ENCODE assay signal across 18 cellular contexts in genomic region chr3:160435095-160435494, GRCh38. TPM values are rescaled to one million over a fixed set of nuclear protein-coding genes. Genes with fewer than 3 reads are reported as not detected.
DNase-seq lines count a peak whose midpoint lies in the region; ATAC-seq, FAIRE-seq and TF ChIP-seq lines count a peak whose summit lies in the region.
"Had no signal": no experiment of that assay in that cellular context is flagged by ENCODE, and none has a peak within 500 bp of the region (broad histone marks: within the 10 kb centered on the region; RNA-seq: fewer than 3 reads in every experiment).

No MANE protein-coding gene starts in this region.

- CTCF ChIA-PET in H1 (lab: Charles Lee; ENCODE audit: partially characterized antibody): interaction anchor here (0.6 to 1.7 kb wide), 5 partner anchors 12 to 403 kb away, joined by 3 to 4 read pairs (median 3); partner anchors contain the start of gene TRIM59

- no peak overlapping the region for H4K8ac ChIP-seq in H1 (ENCODE audit: extremely low read depth, insufficient read depth, low read length)

- peak overlapping the region; percentile 9 for H3K27ac ChIP-seq in CD4-positive, CD25-positive, alpha-beta regulatory T cell (ENCODE audit: insufficient read depth, low read length, poor library complexity, severe bottlenecking)
- peak overlapping the region; percentile 14; the same call in 1 of the 2 replicates for H3K27ac ChIP-seq in KMS-11
- no peak overlapping the region for H3K27ac ChIP-seq in H1 (ENCODE audit: low read depth, low read length)
- H3K27ac ChIP-seq in body of pancreas: no peak overlapping the region
- H3K27ac ChIP-seq: HL-60 had no signal

- H3K27ac Mint-ChIP-seq in T-helper 2 cell treated with Interferon-gamma antibody and Interleukin-4, amounts not matched to agents 5 μg/mL and 100 μg/mL, for 36 hours: peak overlapping the region; percentile 41
- no peak overlapping the region for H3K27ac Mint-ChIP-seq in CD4-positive, CD25-positive, alpha-beta regulatory T cell

- no peak overlapping the region for H2BK5ac ChIP-seq in H1 (ENCODE audit: low read depth, low read length)

- H3K4me1 Mint-ChIP-seq in T-helper 2 cell treated with Interferon-gamma antibody and Interleukin-4, amounts not matched to agents 5 μg/mL and 100 μg/mL, for 36 hours (ENCODE audit: low read depth): peaks cover 31% of the 10 kb centered on the region
- H3K4me1 Mint-ChIP-seq in CD4-positive, CD25-positive, alpha-beta regulatory T cell: peaks cover 29 to 56% (median 49%) of the 10 kb centered on the region in 4 donors

- TF ChIP-seq POLR2A in H1 (IDR thresholded peaks at IDR 0.05; ENCODE audit: control extremely low read depth in 1 of 2, low read depth in 2 of 2, low read length in 2 of 2) (peak in 1 of 2 experiments; percentile 6; a peak in 1 of 3 replicates), GM12891 (IDR thresholded peaks at IDR 0.05; ENCODE audit: low read depth, low read length) (no peak), body of pancreas (IDR thresholded peaks at IDR 0.05) (no peak)

- H3K27me3 ChIP-seq in CD4-positive, CD25-positive, alpha-beta regulatory T cell (ENCODE audit: control insufficient read depth, insufficient read depth, low read length): no peaks in the 10 kb centered on the region
- H3K27me3 ChIP-seq in KMS-11 (ENCODE audit: insufficient read depth, low read depth) (no peaks in the 10 kb centered on the region), H1 (replicated peaks in 1 of 4; ENCODE audit: control insufficient read depth in 3 of 4, extremely low read depth in 1 of 4, insufficient read depth in 3 of 4, low read length in 3 of 4) (no peaks in the 10 kb centered on the region), body of pancreas (no peaks in the 10 kb centered on the region)

- intact Hi-C loops in body of pancreas (cut with DNase I): no loop called here

- H3K4me2 ChIP-seq in KMS-11 (no peak overlapping the region), H1 (ENCODE audit: insufficient read depth in 1 of 2, low read depth in 2 of 2, low read length in 2 of 2) (no peak overlapping the region)

- H3K4ac ChIP-seq in H1 (replicated peaks; ENCODE audit: insufficient read length, low read depth, low read length): no peak overlapping the region

- no peak overlapping the region for H2BK12ac ChIP-seq in H1 (ENCODE audit: low read depth, low read length)

- no peak overlapping the region for H2BK120ac ChIP-seq in H1 (replicated peaks; ENCODE audit: low read depth, low read length)

- peaks cover 78% of the 10 kb centered on the region for H3K79me2 ChIP-seq in KMS-11 (ENCODE audit: insufficient read depth, low read depth)
- H3K79me2 ChIP-seq in H1 (ENCODE audit: control insufficient read depth in 1 of 2, insufficient read depth in 2 of 2, low read length in 2 of 2): peaks cover 0 to 58% of the 10 kb centered on the region in 2 experiments; a peak in 3 of 4 replicates

- no peak overlapping the region for H2AFZ ChIP-seq in KMS-11 (ENCODE audit: low read depth)
- H2AFZ ChIP-seq in H1 (ENCODE audit: low read length): no peak overlapping the region

- no peak overlapping the region for H4K91ac ChIP-seq in H1 (replicated peaks; ENCODE audit: insufficient read length, low read length)

- peaks cover 57% of the 10 kb centered on the region for H3K36me3 ChIP-seq in CD4-positive, CD25-positive, alpha-beta regulatory T cell (ENCODE audit: control insufficient read depth, insufficient read depth, low read length)
- peaks cover 42% of the 10 kb centered on the region; the same call in 1 of the 2 replicates for H3K36me3 ChIP-seq in KMS-11 (ENCODE audit: insufficient read depth)
- H3K36me3 ChIP-seq in H1 (ENCODE audit: control insufficient read depth in 2 of 4, insufficient read depth in 4 of 4, low read length in 3 of 4): peaks cover 5 to 88% (median 48%) of the 10 kb centered on the region in 4 experiments
- peaks cover 3 to 13% of the 10 kb centered on the region in 2 donors for H3K36me3 ChIP-seq in body of pancreas (replicated peaks in 1 of 2; ENCODE audit: insufficient read depth in 1 of 2, low read depth in 2 of 2)

- H4K20me1 ChIP-seq in KMS-11 (ENCODE audit: insufficient read depth) (no peaks in the 10 kb centered on the region), H1 (replicated peaks in 1 of 2; ENCODE audit: control insufficient read depth in 1 of 2, insufficient read depth in 2 of 2, low read length in 2 of 2) (peaks cover 0 to 7% of the 10 kb centered on the region in 2 experiments)

- TF ChIP-seq CTCF in KMS-11 (conservative IDR thresholded peaks at IDR 0.05; ENCODE audit: low read depth, low read length) (no peak), H1 (IDR thresholded peaks at IDR 0.05; ENCODE audit: control extremely low read depth in 1 of 3, insufficient read depth in 1 of 3, low read depth in 1 of 3, low read length in 3 of 3) (no peak), body of pancreas (IDR thresholded peaks at IDR 0.05) (no peak)

- no peaks in the 10 kb centered on the region for H3K27me3 Mint-ChIP-seq in T-helper 2 cell treated with Interferon-gamma antibody and Interleukin-4, amounts not matched to agents 5 μg/mL and 100 μg/mL, for 36 hours (ENCODE audit: low read depth)
- no peaks in the 10 kb centered on the region for H3K27me3 Mint-ChIP-seq in CD4-positive, CD25-positive, alpha-beta regulatory T cell

- H3K14ac ChIP-seq in H1 (ENCODE audit: insufficient read length): no peak overlapping the region

- no peak overlapping the region for H2BK20ac ChIP-seq in H1 (ENCODE audit: low read length)

- POLR2A ChIA-PET in H1 (lab: Charles Lee; ENCODE audit: partially characterized antibody): interaction anchor here (0.5 to 8.6 kb wide), 8 partner anchors 10 to 58 kb away, joined by 3 to 70 read pairs (median 4); partner anchors contain the start of gene TRIM59

- FAIRE-seq in H1 (lab: Jason Lieb, UNC) (no peak), GM12891 (lab: Jason Lieb, UNC) (no peak)

- no peaks in the 10 kb centered on the region for H3K79me1 ChIP-seq in H1 (ENCODE audit: low read depth, low read length)

- 85% methylated on average over 2 of the region's 2 CpGs; no CpG with 5 or more reads in 1 of the 2 experiments for WGBS in H1 (ENCODE audit: extremely low coverage in 1 of 2, insufficient coverage in 1 of 2, insufficient read length in 1 of 2, insufficient replicate concordance in 2 of 2, low coverage in 1 of 2, low lambda C conversion rate in 2 of 2, missing lambda C conversion rate in 1 of 2), 2 experiments
- WGBS in body of pancreas, 2 donors: 93% methylated on average over 2 of the region's 2 CpGs

- no peak overlapping the region for H2BK15ac ChIP-seq in H1 (ENCODE audit: low read length)

- H3K9me3 ChIP-seq in CD4-positive, CD25-positive, alpha-beta regulatory T cell (ENCODE audit: control insufficient read depth in 2 of 2, low read length in 2 of 2): no peaks in the 10 kb centered on the region
- H3K9me3 ChIP-seq in H1 (ENCODE audit: insufficient read depth in 2 of 2, low read depth in 1 of 2, low read length in 1 of 2): no peaks in the 10 kb centered on the region
- no peaks in the 10 kb centered on the region for H3K9me3 ChIP-seq in body of pancreas

- no peaks in the 10 kb centered on the region for H3K9me3 Mint-ChIP-seq in T-helper 2 cell treated with Interferon-gamma antibody and Interleukin-4, amounts not matched to agents 5 μg/mL and 100 μg/mL, for 36 hours
- no peaks in the 10 kb centered on the region for H3K9me3 Mint-ChIP-seq in CD4-positive, CD25-positive, alpha-beta regulatory T cell
- H3K9me3 Mint-ChIP-seq: H9 had no signal

- H3K23ac ChIP-seq in H1 (ENCODE audit: insufficient read length): no peak overlapping the region

- TF ChIP-seq RAD21 in H1 (IDR thresholded peaks at IDR 0.05 in 1 of 2, conservative IDR thresholded peaks at IDR 0.05 in 1 of 2; ENCODE audit: low read depth in 2 of 2, low read length in 2 of 2): no peak

- no peak overlapping the region for H3K4me3 ChIP-seq in CD4-positive, CD25-positive, alpha-beta regulatory T cell (ENCODE audit: low read depth, low read length)
- H3K4me3 ChIP-seq in KMS-11 (IDR thresholded peaks at IDR 0.05; ENCODE audit: insufficient read depth, low read depth, low read length) (no peak overlapping the region), H1 (ENCODE audit: extremely low read depth in 1 of 4, insufficient read depth in 2 of 4, low read depth in 3 of 4, low read length in 4 of 4) (no peak overlapping the region), body of pancreas (no peak overlapping the region)

- peaks cover 40% of the 10 kb centered on the region for H3K4me1 ChIP-seq in CD4-positive, CD25-positive, alpha-beta regulatory T cell (ENCODE audit: control insufficient read depth, insufficient read depth, low read length, poor library complexity, severe bottlenecking)
- H3K4me1 ChIP-seq in KMS-11 (ENCODE audit: low read depth, poor library complexity, severe bottlenecking) (peaks cover 14% of the 10 kb centered on the region), H1 (replicated peaks in 1 of 4; ENCODE audit: control insufficient read depth in 3 of 4, insufficient read depth in 4 of 4, low read length in 3 of 4) (peaks cover 0 to 2% (median 0%) of the 10 kb centered on the region in 4 experiments; a peak in 2 of 7 replicates), body of pancreas (no peaks in the 10 kb centered on the region)

- no peak for TF ChIP-seq EP300 in H1 (IDR thresholded peaks at IDR 0.05; ENCODE audit: borderline replicate concordance in 1 of 2, low read depth in 2 of 2, low read length in 2 of 2)

- DNase-seq in T-helper 2 cell treated with Interferon-gamma antibody and Interleukin-4, amounts not matched to agents 5 μg/mL and 100 μg/mL, for 36 hours (ENCODE audit: low spot score): no peak
- no peak for DNase-seq in T-helper 2 cell
- DNase-seq in CD4-positive, CD25-positive, alpha-beta regulatory T cell: no peak
- DNase-seq in H1 (ENCODE audit: low read depth in 1 of 2, low spot score in 2 of 2): no peak
- DNase-seq in GM12891 (ENCODE audit: insufficient read length, low spot score): no peak
- no peak for DNase-seq in stimulated activated CD8-positive, alpha-beta memory T cell treated with anti-CD3 and anti-CD28 coated beads, Interleukin-4, amount 100 ng/mL, for 48 hours
- DNase-seq in body of pancreas: no peak
- DNase-seq: AML-193, C1 segment of cervical spinal cord, GDM1, H9, NCI-H1694, NCI-H2081 treated with DMSO at 0.1 percent for 48 hours, NCI-H2171 treated with DMSO at 0.1 percent for 48 hours, NCI-H524 treated with DMSO at 0.1 percent for 48 hours, Right ventricle myocardium superior had no signal

- H3K23me2 ChIP-seq in H1 (ENCODE audit: low read depth, low read length): no peaks in the 10 kb centered on the region

- H3K9ac ChIP-seq in KMS-11 (no peak overlapping the region), H1 (replicated peaks in 1 of 4; ENCODE audit: extremely low read depth in 1 of 4, low read depth in 3 of 4, low read length in 3 of 4) (no peak overlapping the region)

- H2AK5ac ChIP-seq in H1 (ENCODE audit: low read depth, low read length): no peak overlapping the region

- H4K5ac ChIP-seq in H1 (ENCODE audit: insufficient read length, low read depth, low read length): no peak overlapping the region

- H3K4me3 Mint-ChIP-seq in T-helper 2 cell treated with Interferon-gamma antibody and Interleukin-4, amounts not matched to agents 5 μg/mL and 100 μg/mL, for 36 hours: no peak overlapping the region
- H3K4me3 Mint-ChIP-seq in CD4-positive, CD25-positive, alpha-beta regulatory T cell: no peak overlapping the region
- H3K4me3 Mint-ChIP-seq: H9 had no signal

- peaks cover 79% of the 10 kb centered on the region for H3K36me3 Mint-ChIP-seq in T-helper 2 cell treated with Interferon-gamma antibody and Interleukin-4, amounts not matched to agents 5 μg/mL and 100 μg/mL, for 36 hours (ENCODE audit: low read depth)
- H3K36me3 Mint-ChIP-seq in CD4-positive, CD25-positive, alpha-beta regulatory T cell: peaks cover 38% of the 10 kb centered on the region

- H3K56ac ChIP-seq in H1 (replicated peaks; ENCODE audit: insufficient read length, low read depth, low read length): no peak overlapping the region

- H3K18ac ChIP-seq in H1 (ENCODE audit: extremely low read depth, low read length): no peak overlapping the region

- no peak for ATAC-seq in CD4-positive, CD25-positive, alpha-beta regulatory T cell (ENCODE audit: low read depth in 2 of 2)
- no peak for ATAC-seq in body of pancreas

RNA-seq across cellular contexts. Expression of gene TRIM59, which starts 14.5 kb away (rescaled TPM):
- 34.0 TPM for total RNA-seq in CD4-positive, CD25-positive, alpha-beta regulatory T cell
- polyA plus RNA-seq in CD4-positive, CD25-positive, alpha-beta regulatory T cell: 10 to 100 TPM; 50.5 to 67.9 (median 55.5) TPM
- 53.4 and 57.8 TPM in 2 replicates for total RNA-seq in H1 (2021; fragmentation: NEBNext Ultra II Directional; extraction: Animal tissue kit (Norgen Biotek cat#: 25700))
- 7.8 and 11.6 TPM in 2 replicates for polyA plus RNA-seq in H1 (2011; rRNA removed)
- 12.7 TPM for polyA plus RNA-seq in H1 (2011; cell fraction: cytosol; rRNA removed)
- 6.7 TPM for polyA plus RNA-seq in H1 (2011; cell fraction: nucleus; rRNA removed)
- polyA plus RNA-seq in H1 (2012, experiment 1 of 2): 11.1 to 24.4 TPM (median 17.0 TPM) in 4 replicates
- polyA plus RNA-seq in H1 (2012, experiment 2 of 2): 3.8 TPM
- 31.0 TPM for polyA plus RNA-seq in H1 (2013, experiment 1 of 2)
- polyA plus RNA-seq in H1 (2013, experiment 2 of 2): 33.7 TPM
- polyA minus RNA-seq in H1 (2011; rRNA and poly(A)+ RNA removed): 20.5 and 32.5 TPM in 2 replicates
- 18.6 TPM for polyA minus RNA-seq in H1 (2011; cell fraction: cytosol; rRNA and poly(A)+ RNA removed)
- 20.5 TPM for polyA minus RNA-seq in H1 (2011; cell fraction: nucleus; rRNA and poly(A)+ RNA removed)
- 6.4 TPM for polyA plus RNA-seq in GM12891 (2012; ENCODE audit: low read depth, missing spikeins)
- 1 to 10 TPM in 1 of 2 donors, under 1 TPM in 1; 0.99 to 2.1 TPM for total RNA-seq in body of pancreas

RNA-seq across cellular contexts. Expression of gene SMC4, which starts 35.6 kb away (rescaled TPM):
- total RNA-seq in CD4-positive, CD25-positive, alpha-beta regulatory T cell: 153 TPM
- 10 to 100 TPM; 48.4 to 96.9 (median 53.7) TPM for polyA plus RNA-seq in CD4-positive, CD25-positive, alpha-beta regulatory T cell
- total RNA-seq in H1 (2021; fragmentation: NEBNext Ultra II Directional; extraction: Animal tissue kit (Norgen Biotek cat#: 25700)): 118 and 129 TPM in 2 replicates
- polyA plus RNA-seq in H1 (2011; rRNA removed): 26.6 and 34.0 TPM in 2 replicates
- 43.2 TPM for polyA plus RNA-seq in H1 (2011; cell fraction: cytosol; rRNA removed)
- 61.2 TPM for polyA plus RNA-seq in H1 (2011; cell fraction: nucleus; rRNA removed)
- polyA plus RNA-seq in H1 (2012, experiment 1 of 2): 56.6 to 115 TPM (median 74.1 TPM) in 4 replicates
- 7.9 TPM for polyA plus RNA-seq in H1 (2012, experiment 2 of 2)
- 291 TPM for polyA plus RNA-seq in H1 (2013, experiment 1 of 2)
- polyA plus RNA-seq in H1 (2013, experiment 2 of 2): 273 TPM
- polyA minus RNA-seq in H1 (2011; rRNA and poly(A)+ RNA removed): 20.3 and 25.7 TPM in 2 replicates
- 53.5 TPM for polyA minus RNA-seq in H1 (2011; cell fraction: cytosol; rRNA and poly(A)+ RNA removed)
- 131 TPM for polyA minus RNA-seq in H1 (2011; cell fraction: nucleus; rRNA and poly(A)+ RNA removed)
- 55.3 TPM for polyA plus RNA-seq in GM12891 (2012; ENCODE audit: low read depth, missing spikeins)
- 10 to 100 TPM; 12.5 to 35.6 TPM for total RNA-seq in body of pancreas

RNA-seq across cellular contexts. Expression of gene IFT80, which starts 36.1 kb away (rescaled TPM):
- total RNA-seq in CD4-positive, CD25-positive, alpha-beta regulatory T cell: 35.7 TPM
- polyA plus RNA-seq in CD4-positive, CD25-positive, alpha-beta regulatory T cell: 1 to 10 TPM; 3.0 to 8.0 (median 6.2) TPM
- 22.4 and 25.9 TPM in 2 replicates for total RNA-seq in H1 (2021; fragmentation: NEBNext Ultra II Directional; extraction: Animal tissue kit (Norgen Biotek cat#: 25700))
- 4.1 and 7.2 TPM in 2 replicates for polyA plus RNA-seq in H1 (2011; rRNA removed)
- 13.3 TPM for polyA plus RNA-seq in H1 (2011; cell fraction: cytosol; rRNA removed)
- polyA plus RNA-seq in H1 (2011; cell fraction: nucleus; rRNA removed): 5.9 TPM
- 11.1 to 24.6 TPM (median 15.9 TPM) in 4 replicates for polyA plus RNA-seq in H1 (2012, experiment 1 of 2)
- polyA plus RNA-seq in H1 (2012, experiment 2 of 2): 0.66 TPM
- polyA plus RNA-seq in H1 (2013, experiment 1 of 2): 15.1 TPM
- 14.0 TPM for polyA plus RNA-seq in H1 (2013, experiment 2 of 2)
- polyA minus RNA-seq in H1 (2011; rRNA and poly(A)+ RNA removed): 6.4 and 9.8 TPM in 2 replicates
- 6.2 TPM for polyA minus RNA-seq in H1 (2011; cell fraction: cytosol; rRNA and poly(A)+ RNA removed)
- polyA minus RNA-seq in H1 (2011; cell fraction: nucleus; rRNA and poly(A)+ RNA removed): 31.9 TPM
- polyA plus RNA-seq in GM12891 (2012; ENCODE audit: low read depth, missing spikeins): 7.9 TPM
- 10 to 100 TPM; 15.5 to 31.6 TPM for total RNA-seq in body of pancreas

Comparison
In these comparisons a context has a peak if more than half of its experiments do, and no peak if none do; other contexts are left out.
1. H3K27ac ChIP-seq: peak in CD4-positive, CD25-positive, alpha-beta regulatory T cell (single experiment) and KMS-11 (single experiment); none in H1 (single experiment) and body of pancreas (0 of 4).
2. RNA of gene TRIM59, which starts 14.5 kb away (total RNA-seq): 53.4 to 57.8 TPM in H1 and 34.0 TPM in CD4-positive, CD25-positive, alpha-beta regulatory T cell (single experiment); 0.99 to 2.1 TPM in body of pancreas; every median in the first group is over 10 times any median in the second.